In genomic region chr22:42641801-42642413, GRCh38 we compare ENCODE assay signal across 1 cellular context.
A peak's percentile ranks its signal among the peaks of the same experiment; 100 is the strongest.
TF ChIP-seq lines count a peak whose summit lies in the region.

No MANE protein-coding gene starts in this region.

TF ChIP-seq in HepG2, 621 proteins besides CTCF, POLR2A, EP300 and RAD21 (continued from another document and continues in another):
- TF ChIP-seq SRY (CRISPR knock-in tag; IDR thresholded peaks at IDR 0.05) (peak; percentile 37; the same call in 1 of the 2 replicates), ARID5B (CRISPR knock-in tag; IDR thresholded peaks at IDR 0.05) (peak; percentile 88), ZNF83 (CRISPR knock-in tag; IDR thresholded peaks at IDR 0.05; ENCODE audit: borderline replicate concordance) (no peak), ZGPAT (CRISPR knock-in tag; IDR thresholded peaks at IDR 0.05) (peak; percentile 79), ZXDC (CRISPR knock-in tag; IDR thresholded peaks at IDR 0.05) (0 out of 2 replicates have a peak, but pooled peaks have one; percentile 62), ZMAT3 (CRISPR knock-in tag; conservative IDR thresholded peaks at IDR 0.05) (0 out of 2 replicates have a peak, but pooled peaks have one; percentile 27), MEF2D (CRISPR knock-in tag; IDR thresholded peaks at IDR 0.05) (0 out of 2 replicates have a peak, but pooled peaks have one; percentile 30), NR2F1 (CRISPR knock-in tag; IDR thresholded peaks at IDR 0.05) (peak; percentile 87 to 90), FOXA3 (CRISPR knock-in tag; IDR thresholded peaks at IDR 0.05) (peak; percentile 40; the same call in 1 of the 2 replicates), SRSF4 (IDR thresholded peaks at IDR 0.05; ENCODE audit: low read depth, low read length, poor library complexity, severe bottlenecking) (no peak), ZFP41 (CRISPR knock-in tag; IDR thresholded peaks at IDR 0.05; ENCODE audit: borderline replicate concordance) (no peak), ZNF556 (CRISPR knock-in tag; IDR thresholded peaks at IDR 0.05; ENCODE audit: borderline replicate concordance) (peak; percentile 38; the same call in 1 of the 2 replicates), ZBTB3 (CRISPR knock-in tag; IDR thresholded peaks at IDR 0.05; ENCODE audit: borderline replicate concordance, low read depth) (peak; percentile 76; the same call in 1 of the 2 replicates), ZBTB34 (CRISPR knock-in tag; IDR thresholded peaks at IDR 0.05) (peak; percentile 64), ZNF770 (CRISPR knock-in tag; IDR thresholded peaks at IDR 0.05) (peak; percentile 9; the same call in 1 of the 2 replicates), MLX (CRISPR knock-in tag; IDR thresholded peaks at IDR 0.05) (peak; percentile 79), ZBTB37 (CRISPR knock-in tag; IDR thresholded peaks at IDR 0.05) (0 out of 2 replicates have a peak, but pooled peaks have one; percentile 19), JUND (CRISPR knock-in tag; IDR thresholded peaks at IDR 0.05) (no peak), TFE3 (CRISPR knock-in tag; IDR thresholded peaks at IDR 0.05) (peak; percentile 29; the same call in 1 of the 2 replicates), TEAD3 (CRISPR knock-in tag; optimal IDR thresholded peaks at IDR 0.05; ENCODE audit: borderline replicate concordance) (peak; percentile 98), HMG20A (CRISPR knock-in tag; IDR thresholded peaks at IDR 0.05; ENCODE audit: borderline replicate concordance) (peak; percentile 72; the same call in 1 of the 2 replicates), HNF1A (IDR thresholded peaks at IDR 0.05; ENCODE audit: low read depth) (no peak), HNF1A (CRISPR knock-in tag; IDR thresholded peaks at IDR 0.05; ENCODE audit: borderline replicate concordance) (peak; percentile 31; the same call in 1 of the 2 replicates), KLF16 (CRISPR knock-in tag; IDR thresholded peaks at IDR 0.05) (no peak), NKX3-1 (CRISPR knock-in tag; IDR thresholded peaks at IDR 0.05) (no peak), ZSCAN29 (CRISPR knock-in tag; conservative IDR thresholded peaks at IDR 0.05) (peak; percentile 89), FOSL2 (CRISPR knock-in tag; IDR thresholded peaks at IDR 0.05) (no peak), IRF9 (CRISPR knock-in tag; IDR thresholded peaks at IDR 0.05; ENCODE audit: borderline replicate concordance) (no peak)
